18 cellular contexts compared by ENCODE assay signal in genomic region chrX:115579786-115580294, GRCh38.
"Had no signal": no experiment of that assay in that cellular context is flagged by ENCODE, and none has a peak within 500 bp of the region (broad histone marks: within the 10 kb centered on the region; RNA-seq: fewer than 3 reads in every experiment).

No MANE protein-coding gene starts in this region.

- H3K27me3 ChIP-seq: transverse colon had no signal

- H3K27ac ChIP-seq: adrenal gland, transverse colon had no signal

- H3K9me3 ChIP-seq: adrenal gland, transverse colon had no signal

- ATAC-seq: left lobe of liver had no signal

- H3K9me3 Mint-ChIP-seq: activated CD4-positive, alpha-beta T cell treated with anti-CD3 and anti-CD28 coated beads, Interleukin-2, amount 10 ng/mL, durations not matched to agents 24 days and 14 days had no signal

- H3K36me3 Mint-ChIP-seq: activated naive CD4-positive, alpha-beta T cell treated with anti-CD3 and anti-CD28 coated beads, Interleukin-2, amount 50 U/mL, for 72 hours had no signal

- H3K27me3 Mint-ChIP-seq: activated CD4-positive, alpha-beta T cell treated with anti-CD3 and anti-CD28 coated beads, Interleukin-2, amount 10 ng/mL, durations not matched to agents 24 days and 14 days; progenitor cell of endocrine pancreas had no signal

- DNase-seq: activated CD4-positive, alpha-beta T cell treated with anti-CD3 and anti-CD28 coated beads, Interleukin-2, amount 10 ng/mL, durations not matched to agents 24 days and 14 days; activated CD8-positive, alpha-beta memory T cell treated with anti-CD3 and anti-CD28 coated beads, Interleukin-2, amount 50 U/mL, for 4 hours; activated gamma-delta T cell; activated T-cell treated with anti-CD3 and anti-CD28 coated beads, Interleukin-2, amount 50 U/mL, for 72 hours; adrenal gland; dermis blood vessel endothelial cell; effector memory CD4-positive, alpha-beta T cell; foreskin fibroblast; hypothalamus; midbrain; nephron progenitor cell; occipital lobe; stimulated activated naive CD8-positive, alpha-beta T cell treated with anti-CD3 and anti-CD28 coated beads, Interleukin-15, Interleukin-2, amounts not matched to agents 100 U/mL and 50 U/mL, for 24 hours; substantia nigra; transverse colon had no signal

- H3K36me3 ChIP-seq: adrenal gland, transverse colon had no signal

- H3K4me1 ChIP-seq: transverse colon had no signal

- H3K4me3 ChIP-seq: adrenal gland, transverse colon had no signal

- H3K27ac Mint-ChIP-seq: activated naive CD4-positive, alpha-beta T cell treated with anti-CD3 and anti-CD28 coated beads, Interleukin-2, amount 50 U/mL, for 72 hours; activated T-cell treated with anti-CD3 and anti-CD28 coated beads, Interleukin-2, amount 50 U/mL, for 72 hours; nephron progenitor cell; progenitor cell of endocrine pancreas had no signal

- H3K4me3 Mint-ChIP-seq: activated CD4-positive, alpha-beta T cell treated with anti-CD3 and anti-CD28 coated beads, Interleukin-2, amount 10 ng/mL, durations not matched to agents 24 days and 14 days; activated T-cell treated with anti-CD3 and anti-CD28 coated beads, Interleukin-2, amount 50 U/mL, for 72 hours; nephron progenitor cell had no signal
